In the genomic region with DNA sequence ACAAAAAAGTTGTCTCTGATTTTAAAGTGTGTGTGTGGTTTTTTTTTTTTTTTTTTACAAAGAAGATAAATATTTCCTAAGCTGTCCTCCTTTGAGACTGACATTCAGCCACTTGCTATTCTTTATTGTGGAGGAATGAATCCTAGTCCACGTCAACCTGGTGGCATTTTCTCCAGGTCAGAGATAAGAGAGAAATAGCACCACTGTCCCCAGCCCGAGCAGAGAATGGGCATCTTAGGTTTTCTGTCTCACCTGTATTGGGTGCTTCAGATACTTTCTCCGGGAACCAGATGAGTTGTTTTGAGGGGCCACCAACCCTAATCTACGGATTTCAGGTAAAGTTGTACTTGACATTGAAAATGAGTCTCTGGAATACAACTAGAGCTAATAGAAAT, we compare ENCODE assay signal across 1 cellular context.
TF ChIP-seq lines count a peak whose summit lies in the region.

No MANE protein-coding gene starts in this region.

TF ChIP-seq in neural cell, 6 proteins besides CTCF, POLR2A, EP300 and RAD21:
- TF ChIP-seq POLR2AphosphoS5 (IDR thresholded peaks at IDR 0.05) (no peak), TAF1 (IDR thresholded peaks at IDR 0.05; ENCODE audit: low read depth) (no peak), REST (IDR thresholded peaks at IDR 0.05; ENCODE audit: borderline replicate concordance) (no peak), EZH2 (IDR thresholded peaks at IDR 0.05; ENCODE audit: borderline replicate concordance, insufficient read depth, low read length, poor library complexity, severe bottlenecking) (no peak), SMC3 (conservative IDR thresholded peaks at IDR 0.05; ENCODE audit: poor library complexity) (no peak), MXI1 (conservative IDR thresholded peaks at IDR 0.05; ENCODE audit: poor library complexity, severe bottlenecking) (no peak)
